Comparison of ENCODE assay signal across 19 cellular contexts in genomic region chr9:85079374-85079773, GRCh38.
DNase-seq lines count a peak whose midpoint lies in the region; ATAC-seq, FAIRE-seq and TF ChIP-seq lines count a peak whose summit lies in the region.
"Had no signal": no experiment of that assay in that cellular context is flagged by ENCODE, and none has a peak within 500 bp of the region (broad histone marks: within the 10 kb centered on the region; RNA-seq: fewer than 3 reads in every experiment).

No MANE protein-coding gene starts in this region.

- DNase-seq in DMS153 treated with DMSO at 0.1 percent for 48 hours (lab: John Stamatoyannopoulos, UW; ENCODE audit: unreplicated experiment) (peak; percentile 29), H7 (peak; percentile 4), NCI-H510A treated with DMSO at 0.1 percent for 48 hours (lab: John Stamatoyannopoulos, UW) (peak; percentile 19), epithelial cell of esophagus (ENCODE audit: low read depth) (peak; percentile 23), kidney (no peak), GM13977 (ENCODE audit: low spot score) (no peak)
- DNase-seq: DMS79 treated with DMSO at 0.1 percent for 48 hours; Karpas-422; NCI-H1436 treated with DMSO at 0.1 percent for 48 hours; NCI-H2171 treated with DMSO at 0.1 percent for 48 hours; NCI-H446 treated with DMSO at 0.1 percent for 48 hours; NK-92 treated with Interleukin-12 subunit alpha and Interleukin-12 subunit beta, amount 100 ng/mL, for 24 hours; SHP77 treated with DMSO at 0.1 percent for 48 hours had no signal

- no peaks in the 10 kb centered on the region for H3K4me1 ChIP-seq in kidney (ENCODE audit: control insufficient read depth in 1 of 2, insufficient read depth in 1 of 2, low read depth in 1 of 2, low read length in 2 of 2)
- H3K4me1 ChIP-seq: A549 had no signal

- no peaks in the 10 kb centered on the region for H3K36me3 ChIP-seq in H7 (replicated peaks; ENCODE audit: control insufficient read depth, insufficient read depth, low read length)
- no peaks in the 10 kb centered on the region for H3K36me3 ChIP-seq in kidney (ENCODE audit: control insufficient read depth in 1 of 2, insufficient read depth in 2 of 2, low read length in 2 of 2)

- H3K27ac ChIP-seq in kidney (ENCODE audit: low read depth in 2 of 2, low read length in 2 of 2), result no peak overlapping the region
- H3K27ac ChIP-seq: A549, RWPE1, SK-N-MC had no signal

- ATAC-seq in HG03280 (IDR thresholded peaks at IDR 0.05; ENCODE audit: unreplicated experiment) (no peak), HG02973 (IDR thresholded peaks at IDR 0.05; ENCODE audit: unreplicated experiment) (no peak)
- ATAC-seq: A549, GM12878 had no signal

- no peak for FAIRE-seq in kidney (lab: Jason Lieb, UNC)
- FAIRE-seq: A549, GM12878 had no signal

- no peak for TF ChIP-seq CTCF in epithelial cell of esophagus (IDR thresholded peaks at IDR 0.05; ENCODE audit: insufficient read depth, low read depth, low read length, missing control alignments)
- TF ChIP-seq CTCF in kidney (IDR thresholded peaks at IDR 0.05; ENCODE audit: borderline replicate concordance, extremely low read depth, insufficient read depth), result no peak
- no peak for TF ChIP-seq CTCF in GM13977 (IDR thresholded peaks at IDR 0.05; ENCODE audit: extremely low read depth, insufficient read depth, missing control alignments)

- H3K4me3 ChIP-seq in H7 (ENCODE audit: insufficient read depth, low read depth, low read length) (no peak overlapping the region), epithelial cell of esophagus (ENCODE audit: low read length) (no peak overlapping the region), kidney (ENCODE audit: low read length in 2 of 2) (no peak overlapping the region)
- H3K4me3 ChIP-seq: A549, GM12878, SK-N-MC had no signal

- intact Hi-C loops in kidney (cut with DNase I), result no loop called here

- peaks cover 17% of the 10 kb centered on the region for H3K27me3 ChIP-seq in H7 (ENCODE audit: control insufficient read depth, insufficient read depth, low read length)

- no peaks in the 10 kb centered on the region for H3K9me3 ChIP-seq in kidney (ENCODE audit: control insufficient read depth in 1 of 2, low read length in 2 of 2)
- H3K9me3 ChIP-seq: A549 had no signal

- in situ Hi-C loops in GM13977 (cut with MboI; ENCODE audit: low pct_unique_long_range_greater_than_20kb, low sequenced_read_pairs, unreplicated experiment), result no loop called here

- no peak overlapping the region for H3K9ac ChIP-seq in kidney (ENCODE audit: low read length in 2 of 2)

Comparison
In these comparisons a context has a peak if more than half of its experiments do, and no peak if none do; other contexts are left out.
1. DNase-seq: peak in DMS153 treated with DMSO at 0.1 percent for 48 hours (single experiment), H7 (single experiment), NCI-H510A treated with DMSO at 0.1 percent for 48 hours (single experiment) and epithelial cell of esophagus (single experiment); none in kidney (single experiment) and GM13977 (single experiment).